In genomic region chr12:112183141-112183581, GRCh38 we compare ENCODE assay signal across 14 cellular contexts. TPM values are rescaled to one million over a fixed set of nuclear protein-coding genes. Genes with fewer than 3 reads are reported as not detected.
DNase-seq lines count a peak whose midpoint lies in the region; ATAC-seq and TF ChIP-seq lines count a peak whose summit lies in the region.
"Had no signal": no experiment of that assay in that cellular context is flagged by ENCODE, and none has a peak within 500 bp of the region (broad histone marks: within the 10 kb centered on the region; RNA-seq: fewer than 3 reads in every experiment).

No MANE protein-coding gene starts in this region.

- H3K27me3 Mint-ChIP-seq in activated T-cell treated with anti-CD3 and anti-CD28 coated beads, Interleukin-2, amount 50 U/mL, for 4 hours (ENCODE audit: low read depth), result no peaks in the 10 kb centered on the region
- H3K27me3 Mint-ChIP-seq: CD8-positive, alpha-beta memory T cell had no signal

- H3K27me3 ChIP-seq in iPS-18a (ENCODE audit: control insufficient read depth, insufficient read depth, low read length) (no peaks in the 10 kb centered on the region), ovary (no peaks in the 10 kb centered on the region)
- H3K27me3 ChIP-seq: ascending aorta, heart right ventricle had no signal

- no peak overlapping the region for H3K4me3 Mint-ChIP-seq in activated T-cell treated with anti-CD3 and anti-CD28 coated beads, Interleukin-2, amount 50 U/mL, for 4 hours
- H3K4me3 Mint-ChIP-seq: CD8-positive, alpha-beta memory T cell; nephron; T-helper 1 cell treated with Interleukin-12 subunit alpha and Interleukin-12 subunit beta and Interleukin-4 antibody, amounts not matched to agents 30 μg/mL and 1 μg/mL, for 36 hours had no signal

- no peak for TF ChIP-seq CTCF in ovary (IDR thresholded peaks at IDR 0.05)

- H3K4me1 ChIP-seq in iPS-18a (ENCODE audit: control insufficient read depth, low read depth, low read length) (peaks cover 17% of the 10 kb centered on the region), ovary (ENCODE audit: insufficient read depth) (peaks cover 1% of the 10 kb centered on the region)
- H3K4me1 ChIP-seq: ascending aorta, heart right ventricle had no signal

- no peak for TF ChIP-seq POLR2A in ovary (IDR thresholded peaks at IDR 0.05)

- H3K9me3 Mint-ChIP-seq in activated T-cell treated with anti-CD3 and anti-CD28 coated beads, Interleukin-2, amount 50 U/mL, for 4 hours, result no peaks in the 10 kb centered on the region
- H3K9me3 Mint-ChIP-seq: CD8-positive, alpha-beta memory T cell; nephron; T-helper 1 cell treated with Interleukin-12 subunit alpha and Interleukin-12 subunit beta and Interleukin-4 antibody, amounts not matched to agents 30 μg/mL and 1 μg/mL, for 36 hours had no signal

- intact Hi-C loops in ovary (cut with DNase I), result no loop called here

- no peak for TF ChIP-seq EP300 in ovary (IDR thresholded peaks at IDR 0.05)

- peak; percentile 57 to 80 for ATAC-seq in activated T-cell treated with anti-CD3 and anti-CD28 coated beads, Interleukin-2, amount 50 U/mL, for 4 hours
- ATAC-seq in SK-N-SH treated with all-trans-retinoic acid at 6 μM for 48 hours, result no peak

- DNase-seq in stimulated activated CD4-positive, alpha-beta T cell treated with anti-CD3 and anti-CD28 coated beads, Interleukin-1b, Interleukin-23, amount 100 ng/mL, for 48 hours, result peak; percentile 40
- no peak for DNase-seq in stimulated activated CD4-positive, alpha-beta T cell treated with anti-CD3 and anti-CD28 coated beads, Interleukin-12 subunit alpha, Interleukin-12 subunit beta, amount 100 ng/mL, for 4 hours
- DNase-seq in activated T-cell treated with anti-CD3 and anti-CD28 coated beads, Interleukin-2, amount 50 U/mL, for 4 hours, result no peak
- DNase-seq in NCI-H1694 (lab: John Stamatoyannopoulos, UW) (no peak), SKM-1 (lab: John Stamatoyannopoulos, UW; ENCODE audit: unreplicated experiment) (no peak), ovary (no peak)
- DNase-seq: CD8-positive, alpha-beta memory T cell; heart right ventricle; NCI-H2081 had no signal

- H3K9me3 ChIP-seq in iPS-18a (ENCODE audit: control insufficient read depth, low read depth, low read length), result no peaks in the 10 kb centered on the region
- no peaks in the 10 kb centered on the region for H3K9me3 ChIP-seq in ovary
- H3K9me3 ChIP-seq: ascending aorta, heart right ventricle had no signal

- no peak overlapping the region for H3K4me3 ChIP-seq in iPS-18a (ENCODE audit: low read length)
- no peak overlapping the region for H3K4me3 ChIP-seq in ovary
- H3K4me3 ChIP-seq: ascending aorta, heart right ventricle had no signal

- H3K36me3 ChIP-seq in iPS-18a (ENCODE audit: control insufficient read depth, low read depth, low read length), result peaks cover 5% of the 10 kb centered on the region
- H3K36me3 ChIP-seq in ovary, result no peaks in the 10 kb centered on the region

- peaks cover 15% of the 10 kb centered on the region for H3K36me3 Mint-ChIP-seq in activated T-cell treated with anti-CD3 and anti-CD28 coated beads, Interleukin-2, amount 50 U/mL, for 4 hours (ENCODE audit: insufficient read depth)

- H3K27ac ChIP-seq in iPS-18a (ENCODE audit: low read length) (peak overlapping the region; percentile 43), ovary (no peak overlapping the region)
- H3K27ac ChIP-seq: heart right ventricle had no signal

- peaks cover 2% of the 10 kb centered on the region for H3K4me1 Mint-ChIP-seq in activated T-cell treated with anti-CD3 and anti-CD28 coated beads, Interleukin-2, amount 50 U/mL, for 4 hours (ENCODE audit: low read depth)
- H3K4me1 Mint-ChIP-seq: nephron had no signal

- no peak overlapping the region for H3K9ac ChIP-seq in iPS-18a (ENCODE audit: low read length)

- 11 to 31% (median 16%) methylated on average over 2 of the region's 2 CpGs for WGBS in ovary, 3 donors

TF ChIP-seq in SK-N-SH treated with all-trans-retinoic acid at 6 μM for 48 hours, 23 proteins besides CTCF, POLR2A, EP300 and RAD21:
- TF ChIP-seq TOX (CRISPR knock-in tag; IDR thresholded peaks at IDR 0.05; ENCODE audit: borderline replicate concordance) (no peak), ZNF8 (CRISPR knock-in tag; IDR thresholded peaks at IDR 0.05) (no peak), RARB (CRISPR knock-in tag; IDR thresholded peaks at IDR 0.05) (no peak), ARNTL (CRISPR knock-in tag; IDR thresholded peaks at IDR 0.05; ENCODE audit: borderline replicate concordance, low read depth) (no peak), PATZ1 (CRISPR knock-in tag; IDR thresholded peaks at IDR 0.05; ENCODE audit: borderline replicate concordance) (no peak), SNAI2 (CRISPR knock-in tag; IDR thresholded peaks at IDR 0.05) (no peak), CSRNP3 (CRISPR knock-in tag; IDR thresholded peaks at IDR 0.05) (no peak), TSHZ2 (CRISPR knock-in tag; IDR thresholded peaks at IDR 0.05) (no peak), ZNF565 (CRISPR knock-in tag; conservative IDR thresholded peaks at IDR 0.05; ENCODE audit: low read depth) (no peak), POU6F1 (CRISPR knock-in tag; IDR thresholded peaks at IDR 0.05; ENCODE audit: borderline replicate concordance, low read depth) (no peak)

RNA-seq across cellular contexts. Expression of gene TRAFD1, which starts 57.8 kb away (rescaled TPM):
- 10 to 100 TPM; 47.1 to 52.3 (median 49.4) TPM for total RNA-seq in activated T-cell treated with anti-CD3 and anti-CD28 coated beads, Interleukin-2, amount 50 U/mL, for 4 hours
- 10 to 100 TPM; 13.9 to 27.4 (median 25.5) TPM for total RNA-seq in ovary
- 10 to 100 TPM; 21.2 to 49.6 TPM for polyA plus RNA-seq in ovary
